8 cellular contexts compared by ENCODE assay signal in genomic region chr14:73458219-73458976, GRCh38. TPM values are rescaled to one million over a fixed set of nuclear protein-coding genes. Genes with fewer than 3 reads are reported as not detected.
DNase-seq lines count a peak whose midpoint lies in the region; ATAC-seq and TF ChIP-seq lines count a peak whose summit lies in the region.

Gene NUMB, minus strand, starts transcription at chr14:73458546. Its CDS starts 102,795 bp downstream, at chr14:73355751.

- POLR2A ChIA-PET in WTC11 (lab: Charles Lee), result interaction anchor here (0.6 to 1.6 kb wide), 8 partner anchors 11 to 332 kb away, joined by 3 to 5 read pairs (median 4); partner anchors contain the start of gene ACOT2

- peaks cover 13% of the 10 kb centered on the region for H3F3A ChIP-seq in smooth muscle cell (ENCODE audit: low read depth)

- H3K9me3 Mint-ChIP-seq in WTC11, result no peaks in the 10 kb centered on the region

- peaks cover 41% of the 10 kb centered on the region for H3K4me1 Mint-ChIP-seq in WTC11

- no peaks in the 10 kb centered on the region for H3K9me3 ChIP-seq in smooth muscle cell (replicated peaks; ENCODE audit: low read depth)

- peak within 1 kb of the TSS; percentile 98 for H3K4me2 ChIP-seq in smooth muscle cell

- ATAC-seq in GM18909 (IDR thresholded peaks at IDR 0.05; ENCODE audit: poor library complexity, unreplicated experiment) (peak; percentile 95), HG03175 (IDR thresholded peaks at IDR 0.05; ENCODE audit: unreplicated experiment) (peak; percentile 95), WTC11 (peak; percentile 95)

- H3K27me3 Mint-ChIP-seq in WTC11 (ENCODE audit: low read depth), result no peaks in the 10 kb centered on the region; the same call in 1 of the 2 replicates

- peak within 1 kb of the TSS; percentile 89 for H3K4me3 Mint-ChIP-seq in WTC11

- DNase-seq in AG08395 (ENCODE audit: low spot score) (peak; percentile 99), NCI-H226 (peak; percentile 100), WTC11 (ENCODE audit: low spot score) (peak; percentile 98), cardiac fibroblast (ENCODE audit: low read depth in 2 of 2) (peak; percentile 100), iPS-NIHi7 (ENCODE audit: extremely low spot score) (peak; percentile 97), smooth muscle cell (lab: John Stamatoyannopoulos, UW; ENCODE audit: unreplicated experiment) (peak; percentile 76)

- CTCF ChIA-PET in WTC11 (lab: Charles Lee), result interaction anchor here (0.6 to 3.1 kb wide), 10 partner anchors 13 to 286 kb away, joined by 3 to 26 read pairs (median 4); no protein-coding TSS in a partner anchor

- WGBS in smooth muscle cell (ENCODE audit: low lambda C conversion rate), result under 1% methylated on average over 45 of the region's 54 CpGs

- H3K4me3 ChIP-seq in cardiac fibroblast (replicated peaks in 1 of 2; ENCODE audit: low read depth in 2 of 2, low read length in 2 of 2), result peak within 1 kb of the TSS; percentile 86 to 90
- peak within 1 kb of the TSS; percentile 95 for H3K4me3 ChIP-seq in smooth muscle cell

- peaks cover 48% of the 10 kb centered on the region for H3K79me2 ChIP-seq in smooth muscle cell (ENCODE audit: low read depth)

- H3K27ac Mint-ChIP-seq in WTC11, result peak within 1 kb of the TSS; percentile 97

- H4K20me1 ChIP-seq in smooth muscle cell (ENCODE audit: low read depth), result peaks cover 39% of the 10 kb centered on the region

- peak within 1 kb of the TSS; percentile 90 for H3K9ac ChIP-seq in smooth muscle cell (ENCODE audit: low read depth)

- H3K27me3 ChIP-seq in smooth muscle cell (ENCODE audit: low read depth), result no peaks in the 10 kb centered on the region

- no peaks in the 10 kb centered on the region for H3K36me3 ChIP-seq in smooth muscle cell (ENCODE audit: low read depth)

- peaks cover 43% of the 10 kb centered on the region for H3K4me1 ChIP-seq in smooth muscle cell (ENCODE audit: low read depth)

- TF ChIP-seq CTCF in WTC11 (IDR thresholded peaks at IDR 0.05), result no peak
- TF ChIP-seq CTCF in cardiac fibroblast (IDR thresholded peaks at IDR 0.05; ENCODE audit: low read depth, low read length), result no peak
- no peak for TF ChIP-seq CTCF in smooth muscle cell (IDR thresholded peaks at IDR 0.05; ENCODE audit: borderline replicate concordance, insufficient read depth, poor library complexity, severe bottlenecking)

- H2AFZ ChIP-seq in smooth muscle cell (ENCODE audit: low read depth), result peak within 1 kb of the TSS; percentile 68

- H3K27ac ChIP-seq in smooth muscle cell (ENCODE audit: low read depth), result peak within 1 kb of the TSS; percentile 91

- no peaks in the 10 kb centered on the region for H3K36me3 Mint-ChIP-seq in WTC11

TF ChIP-seq in WTC11, 78 proteins besides CTCF, POLR2A, EP300 and RAD21 (continues in another document):
- TF ChIP-seq OVOL2 (CRISPR knock-in tag; IDR thresholded peaks at IDR 0.05; ENCODE audit: borderline replicate concordance) (no peak), MLX (CRISPR knock-in tag; IDR thresholded peaks at IDR 0.05) (no peak), JUN (CRISPR knock-in tag; IDR thresholded peaks at IDR 0.05) (no peak), NFYB (CRISPR knock-in tag; conservative IDR thresholded peaks at IDR 0.05; ENCODE audit: low read depth) (peak; percentile 97), ZSCAN18 (CRISPR knock-in tag; IDR thresholded peaks at IDR 0.05) (no peak), E2F4 (CRISPR knock-in tag; IDR thresholded peaks at IDR 0.05; ENCODE audit: borderline replicate concordance, low read depth) (no peak), ZNF671 (CRISPR knock-in tag; IDR thresholded peaks at IDR 0.05) (no peak), ZNF121 (CRISPR knock-in tag; IDR thresholded peaks at IDR 0.05) (no peak), TP53 (CRISPR knock-in tag; IDR thresholded peaks at IDR 0.05) (no peak), GABPB1 (CRISPR knock-in tag; IDR thresholded peaks at IDR 0.05) (peak; percentile 17; the same call in 1 of the 2 replicates), ZNF317 (CRISPR knock-in tag; IDR thresholded peaks at IDR 0.05; ENCODE audit: borderline replicate concordance, low read depth) (no peak), HMGA2 (CRISPR knock-in tag; IDR thresholded peaks at IDR 0.05) (no peak), FOXK1 (CRISPR knock-in tag; IDR thresholded peaks at IDR 0.05) (peak; percentile 91), MYBL2 (CRISPR knock-in tag; IDR thresholded peaks at IDR 0.05) (no peak), EMX1 (CRISPR knock-in tag; IDR thresholded peaks at IDR 0.05) (no peak), CREB1 (CRISPR knock-in tag; IDR thresholded peaks at IDR 0.05) (no peak), ZNF232 (CRISPR knock-in tag; IDR thresholded peaks at IDR 0.05) (peak; percentile 79; the same call in 1 of the 2 replicates), USF2 (CRISPR knock-in tag; IDR thresholded peaks at IDR 0.05) (no peak), HMGXB4 (CRISPR knock-in tag; IDR thresholded peaks at IDR 0.05) (peak; percentile 85; the same call in 1 of the 2 replicates), NFATC4 (CRISPR knock-in tag; IDR thresholded peaks at IDR 0.05) (no peak), ZNF281 (CRISPR knock-in tag; IDR thresholded peaks at IDR 0.05) (no peak), NR3C1 (CRISPR knock-in tag; conservative IDR thresholded peaks at IDR 0.05; ENCODE audit: low read depth) (no peak), GTF2I (CRISPR knock-in tag; conservative IDR thresholded peaks at IDR 0.05) (no peak)

RNA-seq across cellular contexts. Expression of gene NUMB, which starts in this region (rescaled TPM):
- total RNA-seq in WTC11 (2021) (42.0 to 54.0 TPM (median 53.8 TPM) in 3 replicates), smooth muscle cell (34.5 and 39.7 TPM in 2 replicates)
- polyA plus RNA-seq in smooth muscle cell, result 54.6 and 57.4 TPM in 2 replicates

Comparison
In these comparisons a context has a peak if more than half of its experiments do, and no peak if none do; other contexts are left out.
1. Peak in every context shown above with its lines: DNase-seq, ATAC-seq, H3K4me3 ChIP-seq and H3K27ac ChIP-seq.